ENCODE assay signal across 14 cellular contexts in genomic region chr17:4310349-4311060, GRCh38. TPM values are rescaled to one million over a fixed set of nuclear protein-coding genes. Genes with fewer than 3 reads are reported as not detected.
DNase-seq lines count a peak whose midpoint lies in the region; ATAC-seq and TF ChIP-seq lines count a peak whose summit lies in the region.
"Had no signal": no experiment of that assay in that cellular context is flagged by ENCODE, and none has a peak within 500 bp of the region (broad histone marks: within the 10 kb centered on the region; RNA-seq: fewer than 3 reads in every experiment).

No MANE protein-coding gene starts in this region.

- no peak overlapping the region for H3K23ac ChIP-seq in mesenchymal stem cell (ENCODE audit: low read length in 2 of 2)

- no peak overlapping the region for H3K9ac ChIP-seq in mesenchymal stem cell (ENCODE audit: low read length)
- H3K9ac ChIP-seq: BLaER1 treated with 17β-estradiol and CSF1 and Interleukin-3, amounts not matched to agents 10 nM and 100 nM had no signal

- no peak overlapping the region for H3K4me3 Mint-ChIP-seq in stimulated activated naive CD8-positive, alpha-beta T cell treated with anti-CD3 and anti-CD28 coated beads, Interleukin-15, amount 100 ng/mL, for 72 hours
- H3K4me3 Mint-ChIP-seq in endothelial cell (ENCODE audit: unreplicated experiment): no peak overlapping the region

- no peak overlapping the region for H2BK5ac ChIP-seq in mesenchymal stem cell (ENCODE audit: low read depth, low read length, poor library complexity, severe bottlenecking)

- peaks cover 2% of the 10 kb centered on the region for H3K4me1 ChIP-seq in mesenchymal stem cell (ENCODE audit: control insufficient read depth, insufficient read depth, low read depth, low read length)

- H4K91ac ChIP-seq in mesenchymal stem cell (ENCODE audit: low read length): no peak overlapping the region

- WGBS in mesenchymal stem cell: 96% methylated on average over 6 of the region's 6 CpGs

- H3K4me2 ChIP-seq in mesenchymal stem cell (ENCODE audit: low read length, poor library complexity, severe bottlenecking): no peak overlapping the region

- H3K27me3 Mint-ChIP-seq in stimulated activated naive CD8-positive, alpha-beta T cell treated with anti-CD3 and anti-CD28 coated beads, Interleukin-15, amount 100 ng/mL, for 72 hours: no peaks in the 10 kb centered on the region
- peaks cover 2% of the 10 kb centered on the region for H3K27me3 Mint-ChIP-seq in endothelial cell (ENCODE audit: unreplicated experiment)

- H3K14ac ChIP-seq in mesenchymal stem cell (ENCODE audit: low read length in 2 of 2): no peak overlapping the region

- H4K8ac ChIP-seq in mesenchymal stem cell (ENCODE audit: low read length): no peak overlapping the region

- H2AFZ ChIP-seq in mesenchymal stem cell (ENCODE audit: low read depth, low read length): no peak overlapping the region

- H2BK15ac ChIP-seq in mesenchymal stem cell (ENCODE audit: low read depth, poor library complexity, severe bottlenecking): no peak overlapping the region

- H3K4ac ChIP-seq in mesenchymal stem cell (ENCODE audit: low read depth in 1 of 2, low read length in 2 of 2): no peak overlapping the region

- H2BK120ac ChIP-seq in mesenchymal stem cell (ENCODE audit: low read depth, low read length): no peak overlapping the region

- H3K79me1 ChIP-seq in mesenchymal stem cell (replicated peaks; ENCODE audit: low read length, poor library complexity, severe bottlenecking): peaks cover 3% of the 10 kb centered on the region

- DNase-seq in stimulated activated naive CD8-positive, alpha-beta T cell treated with anti-CD3 and anti-CD28 coated beads, Interleukin-15, amount 100 ng/mL, for 72 hours: no peak
- no peak for DNase-seq in stimulated activated naive CD8-positive, alpha-beta T cell treated with anti-CD3 and anti-CD28 coated beads, Interleukin-15, Interleukin-2, amounts not matched to agents 100 U/mL and 50 U/mL, for 24 hours
- DNase-seq in endothelial cell (ENCODE audit: low spot score) (no peak), mesenchymal stem cell (no peak), retina (no peak)
- no peak for DNase-seq in activated CD8-positive, alpha-beta memory T cell treated with anti-CD3 and anti-CD28 coated beads for 24 hours
- DNase-seq: activated CD4-positive, alpha-beta T cell treated with anti-CD3 and anti-CD28 coated beads for 48 hours; NCI-H2029; RPMI8226 had no signal

- H3K18ac ChIP-seq in mesenchymal stem cell (ENCODE audit: low read depth in 1 of 2, low read length in 2 of 2): peak overlapping the region; percentile 21 to 28

- no peaks in the 10 kb centered on the region for H3K9me3 ChIP-seq in mesenchymal stem cell (ENCODE audit: control insufficient read depth, low read length)
- H3K9me3 ChIP-seq: ascending aorta; BLaER1 treated with 17β-estradiol and CSF1 and Interleukin-3, amounts not matched to agents 10 nM and 100 nM; neutrophil had no signal

- H3K4me3 ChIP-seq in mesenchymal stem cell (ENCODE audit: insufficient read depth in 1 of 2, low read depth in 1 of 2, low read length in 2 of 2): no peak overlapping the region
- H3K4me3 ChIP-seq: ascending aorta; BLaER1 treated with 17β-estradiol and CSF1 and Interleukin-3, amounts not matched to agents 10 nM and 100 nM had no signal

- TF ChIP-seq CTCF in endothelial cell (IDR thresholded peaks at IDR 0.05; ENCODE audit: unreplicated experiment): no peak

- H2AK5ac ChIP-seq in mesenchymal stem cell (ENCODE audit: low read length, severe bottlenecking): no peak overlapping the region

- no peak for ATAC-seq in stimulated activated naive CD8-positive, alpha-beta T cell treated with anti-CD3 and anti-CD28 coated beads, Interleukin-15, amount 100 ng/mL, for 72 hours
- no peak for ATAC-seq in stimulated activated naive CD8-positive, alpha-beta T cell treated with anti-CD3 and anti-CD28 coated beads, Interleukin-15, Interleukin-2, amounts not matched to agents 100 U/mL and 50 U/mL, for 24 hours
- ATAC-seq in GM21717 (IDR thresholded peaks at IDR 0.05; ENCODE audit: unreplicated experiment) (no peak), GM21737 (IDR thresholded peaks at IDR 0.05; ENCODE audit: unreplicated experiment) (no peak)

- no peak overlapping the region for H3K27ac ChIP-seq in mesenchymal stem cell (ENCODE audit: low read length, poor library complexity, severe bottlenecking)
- H3K27ac ChIP-seq: ascending aorta; BLaER1 treated with 17β-estradiol and CSF1 and Interleukin-3, amounts not matched to agents 10 nM and 100 nM; neutrophil had no signal

- H3K36me3 ChIP-seq in mesenchymal stem cell (ENCODE audit: control insufficient read depth in 1 of 2, insufficient read depth in 2 of 2, low read depth in 1 of 2, low read length in 2 of 2): peaks cover 3 to 16% of the 10 kb centered on the region in 2 experiments

- peaks cover 9% of the 10 kb centered on the region for H3K36me3 Mint-ChIP-seq in endothelial cell (ENCODE audit: low read depth, unreplicated experiment)

- no peak overlapping the region for H2BK12ac ChIP-seq in mesenchymal stem cell (ENCODE audit: low read length in 2 of 2)

- no peaks in the 10 kb centered on the region for H3K27me3 ChIP-seq in mesenchymal stem cell (ENCODE audit: control insufficient read depth in 1 of 2, insufficient read depth in 1 of 2, low read length in 2 of 2)
- H3K27me3 ChIP-seq: ascending aorta; BLaER1 treated with 17β-estradiol and CSF1 and Interleukin-3, amounts not matched to agents 10 nM and 100 nM; neutrophil had no signal

- no peaks in the 10 kb centered on the region for H3K9me3 Mint-ChIP-seq in stimulated activated naive CD8-positive, alpha-beta T cell treated with anti-CD3 and anti-CD28 coated beads, Interleukin-15, amount 100 ng/mL, for 72 hours
- H3K9me3 Mint-ChIP-seq in endothelial cell (ENCODE audit: unreplicated experiment): no peaks in the 10 kb centered on the region

- H3K27ac Mint-ChIP-seq in stimulated activated naive CD8-positive, alpha-beta T cell treated with anti-CD3 and anti-CD28 coated beads, Interleukin-15, amount 100 ng/mL, for 72 hours: peak overlapping the region; percentile 55 to 80
- H3K27ac Mint-ChIP-seq in endothelial cell (ENCODE audit: unreplicated experiment): peak overlapping the region; percentile 74

- peaks cover 57% of the 10 kb centered on the region for H3K4me1 Mint-ChIP-seq in stimulated activated naive CD8-positive, alpha-beta T cell treated with anti-CD3 and anti-CD28 coated beads, Interleukin-15, amount 100 ng/mL, for 72 hours
- H3K4me1 Mint-ChIP-seq in endothelial cell (ENCODE audit: unreplicated experiment): peaks cover 3% of the 10 kb centered on the region

RNA-seq across cellular contexts. Expression of gene ANKFY1, which starts 46.7 kb away (rescaled TPM):
- total RNA-seq in endothelial cell (ENCODE audit: unreplicated experiment): 41.6 TPM
- 19.7 TPM for polyA plus RNA-seq in mesenchymal stem cell (2013, experiment 1 of 2)
- 18.8 TPM for polyA plus RNA-seq in mesenchymal stem cell (2013, experiment 2 of 2)

RNA-seq across cellular contexts. Expression of gene UBE2G1, which starts 56.0 kb away (rescaled TPM):
- 88.0 TPM for total RNA-seq in endothelial cell (ENCODE audit: unreplicated experiment)
- polyA plus RNA-seq in mesenchymal stem cell (2013, experiment 1 of 2): 63.6 TPM
- 69.4 TPM for polyA plus RNA-seq in mesenchymal stem cell (2013, experiment 2 of 2)
